8 cellular contexts compared by ENCODE assay signal in genomic region chr2:202870431-202871160, GRCh38. TPM values are rescaled to one million over a fixed set of nuclear protein-coding genes. Genes with fewer than 3 reads are reported as not detected.
DNase-seq lines count a peak whose midpoint lies in the region; ATAC-seq and TF ChIP-seq lines count a peak whose summit lies in the region.

No MANE protein-coding gene starts in this region.

- H3K36me3 ChIP-seq in BLaER1 (no peaks in the 10 kb centered on the region), right lobe of liver (no peaks in the 10 kb centered on the region)

- 10% methylated on average over 22 of the region's 25 CpGs for WGBS in right lobe of liver (ENCODE audit: insufficient coverage, low coverage, low lambda C conversion rate, missing lambda C conversion rate)

- peak overlapping the region; percentile 83 for H3K9ac ChIP-seq in BLaER1

- H4K20me1 ChIP-seq in BLaER1: no peaks in the 10 kb centered on the region

- TF ChIP-seq CTCF in right lobe of liver (IDR thresholded peaks at IDR 0.05): peak in 3 of 4 donors; percentile 24 to 38 (median 28)

- no peak for TF ChIP-seq POLR2A in right lobe of liver (IDR thresholded peaks at IDR 0.05)

- H3K9me3 ChIP-seq in BLaER1: no peaks in the 10 kb centered on the region
- H3K9me3 ChIP-seq in right lobe of liver: no peaks in the 10 kb centered on the region

- H3K4me3 ChIP-seq in BLaER1 (peak overlapping the region; percentile 84), right lobe of liver (peak overlapping the region; percentile 46 to 80 (median 69))

- no peaks in the 10 kb centered on the region for H3K27me3 ChIP-seq in BLaER1
- no peaks in the 10 kb centered on the region for H3K27me3 ChIP-seq in right lobe of liver

- DNase-seq in NCI-H524 treated with DMSO at 0.1 percent for 48 hours (lab: John Stamatoyannopoulos, UW) (peak; percentile 28), dermis blood vessel endothelial cell (peak; percentile 72), right lobe of liver (peak; percentile 48 to 64 (median 60))
- peak; percentile 59 for DNase-seq in activated CD4-positive, alpha-beta T cell treated with anti-CD3 and anti-CD28 coated beads, Interleukin-2, amount 50 U/mL, for 1 hour
- DNase-seq in stimulated activated CD4-positive, alpha-beta T cell treated with anti-CD3 and anti-CD28 coated beads, TNF-alpha, amount 100 ng/mL, for 4 hours (ENCODE audit: low read depth in 3 of 3): peak; percentile 32 to 42 (median 37)

- intact Hi-C loops in right lobe of liver (cut with DNase I): no loop called here

- peaks cover 6% of the 10 kb centered on the region; the same call in 1 of the 2 replicates for H3K4me1 ChIP-seq in BLaER1
- H3K4me1 ChIP-seq in right lobe of liver: peaks cover 0 to 12% (median 0%) of the 10 kb centered on the region in 4 donors

- H3K27ac ChIP-seq in BLaER1 (no peak overlapping the region; the same call in 1 of the 2 replicates), right lobe of liver (no peak overlapping the region)

- peak overlapping the region; percentile 90 for H3K4me2 ChIP-seq in BLaER1

- ATAC-seq in GM19324 (IDR thresholded peaks at IDR 0.05; ENCODE audit: low FRiP score, unreplicated experiment) (peak; percentile 65), HG03460 (IDR thresholded peaks at IDR 0.05; ENCODE audit: unreplicated experiment) (peak; percentile 71), right lobe of liver (peak; percentile 40 to 75 (median 52))

RNA-seq across cellular contexts. Expression of gene ICA1L, which starts 1.0 kb away (rescaled TPM):
- 1.2 and 1.5 TPM in 2 replicates for total RNA-seq in dermis blood vessel endothelial cell
- total RNA-seq in right lobe of liver: under 1 TPM; 0.07 to 0.53 (median 0.15) TPM

RNA-seq across cellular contexts. Expression of gene WDR12, which starts 40.9 kb away (rescaled TPM):
- total RNA-seq in dermis blood vessel endothelial cell (30.4 and 34.7 TPM in 2 replicates), right lobe of liver (10 to 100 TPM; 14.2 to 27.0 (median 19.8) TPM)

RNA-seq across cellular contexts. Expression of gene CARF, which starts 41.5 kb away (rescaled TPM):
- total RNA-seq in dermis blood vessel endothelial cell (3.4 and 5.6 TPM in 2 replicates), right lobe of liver (1 to 10 TPM; 3.0 to 6.9 (median 4.3) TPM)
